ENCODE assay signal across 1 cellular context in genomic region chr1:245041058-245041698, GRCh38.
TF ChIP-seq lines count a peak whose summit lies in the region.

No MANE protein-coding gene starts in this region.

TF ChIP-seq in GM12878, 131 proteins besides CTCF, POLR2A, EP300 and RAD21 (continued from another document):
- TF ChIP-seq USF2 (IDR thresholded peaks at IDR 0.05; ENCODE audit: borderline replicate concordance, low read depth, low read length): no peak
- TF ChIP-seq ELK1 (IDR thresholded peaks at IDR 0.05; ENCODE audit: low read depth, low read length): no peak
- TF ChIP-seq KLF5 (IDR thresholded peaks at IDR 0.05; ENCODE audit: partially characterized antibody): no peak
- no peak for TF ChIP-seq ESRRA (IDR thresholded peaks at IDR 0.05; ENCODE audit: low read length)
- TF ChIP-seq SMC3 (IDR thresholded peaks at IDR 0.05; ENCODE audit: borderline replicate concordance, low read length): no peak
